Comparison of ENCODE assay signal across 9 cellular contexts in genomic region chr19:35959040-35959967, GRCh38. TPM values are rescaled to one million over a fixed set of nuclear protein-coding genes. Genes with fewer than 3 reads are reported as not detected.
DNase-seq lines count a peak whose midpoint lies in the region; ATAC-seq and TF ChIP-seq lines count a peak whose summit lies in the region.
"Had no signal": no experiment of that assay in that cellular context is flagged by ENCODE, and none has a peak within 500 bp of the region (broad histone marks: within the 10 kb centered on the region; RNA-seq: fewer than 3 reads in every experiment).

No MANE protein-coding gene starts in this region.

- DNase-seq in NCI-H82 (lab: John Stamatoyannopoulos, UW) = peak; percentile 32
- DNase-seq in NCI-H82 treated with DMSO at 0.1 percent for 48 hours (lab: John Stamatoyannopoulos, UW; ENCODE audit: unreplicated experiment) = no peak
- DNase-seq in activated CD8-positive, alpha-beta memory T cell treated with anti-CD3 and anti-CD28 coated beads, Interleukin-2, amount 50 U/mL, for 4 hours = peak; percentile 88
- no peak for DNase-seq in foreskin keratinocyte
- DNase-seq in retina = peak; percentile 46
- no peak for DNase-seq in NCI-H774 (lab: John Stamatoyannopoulos, UW)

- peak; percentile 42 for TF ChIP-seq CTCF in foreskin keratinocyte (conservative IDR thresholded peaks at IDR 0.05)

- no peak overlapping the region for H3K27ac ChIP-seq in foreskin keratinocyte

- TF ChIP-seq POLR2A in GM18505 (IDR thresholded peaks at IDR 0.05; ENCODE audit: borderline replicate concordance, extremely low read depth, insufficient read depth, insufficient read length) = no peak

- ATAC-seq in foreskin keratinocyte (peak; percentile 19), GM18505 (IDR thresholded peaks at IDR 0.05; ENCODE audit: unreplicated experiment) (no peak), GM18520 (IDR thresholded peaks at IDR 0.05; ENCODE audit: unreplicated experiment) (no peak)

- no peaks in the 10 kb centered on the region for H3K4me1 ChIP-seq in foreskin keratinocyte

- peaks cover 56% of the 10 kb centered on the region for H3K27me3 ChIP-seq in foreskin keratinocyte

RNA-seq across cellular contexts. Expression of gene LRFN3, which starts 23.1 kb away (rescaled TPM):
- 9.9 and 10.8 TPM in 2 replicates for total RNA-seq in foreskin keratinocyte
- polyA plus RNA-seq in foreskin keratinocyte = 12.3 and 12.5 TPM in 2 replicates

RNA-seq across cellular contexts. Expression of gene SDHAF1, which starts 35.7 kb away (rescaled TPM):
- 9.2 and 11.5 TPM in 2 replicates for total RNA-seq in foreskin keratinocyte
- 14.0 and 14.9 TPM in 2 replicates for polyA plus RNA-seq in foreskin keratinocyte

RNA-seq across cellular contexts. Expression of gene SYNE4, which starts 49.3 kb away (rescaled TPM):
- 1.2 TPM in 2 replicates for total RNA-seq in foreskin keratinocyte
- 1.3 and 1.8 TPM in 2 replicates for polyA plus RNA-seq in foreskin keratinocyte

RNA-seq across cellular contexts. Expression of gene TYROBP, which starts 51.2 kb away (rescaled TPM):
- total RNA-seq in foreskin keratinocyte = not detected in 2 replicates
- polyA plus RNA-seq in foreskin keratinocyte = not detected in 2 replicates
- total RNA-seq: activated CD8-positive, alpha-beta memory T cell treated with anti-CD3 and anti-CD28 coated beads for 36 hours had no signal

RNA-seq across cellular contexts. Expression of gene ALKBH6, which starts 54.7 kb away (rescaled TPM):
- 18.5 and 20.2 TPM in 2 replicates for total RNA-seq in foreskin keratinocyte
- polyA plus RNA-seq in foreskin keratinocyte = 31.0 and 31.1 TPM in 2 replicates

Comparison
In these comparisons a context has a peak if more than half of its experiments do, and no peak if none do; other contexts are left out.
1. DNase-seq: peak in NCI-H82 (single experiment), activated CD8-positive, alpha-beta memory T cell treated with anti-CD3 and anti-CD28 coated beads, Interleukin-2, amount 50 U/mL, for 4 hours (single experiment) and retina (single experiment); none in NCI-H82 treated with DMSO at 0.1 percent for 48 hours (single experiment), foreskin keratinocyte (0 of 2) and NCI-H774 (single experiment).